21 cellular contexts compared by ENCODE assay signal in genomic region chr5:25435882-25436281, GRCh38.
DNase-seq lines count a peak whose midpoint lies in the region; TF ChIP-seq lines count a peak whose summit lies in the region.
"Had no signal": no experiment of that assay in that cellular context is flagged by ENCODE, and none has a peak within 500 bp of the region (broad histone marks: within the 10 kb centered on the region; RNA-seq: fewer than 3 reads in every experiment).

No MANE protein-coding gene starts in this region.

- H4K20me1 ChIP-seq in H9 (ENCODE audit: control insufficient read depth, insufficient read depth, insufficient read length) (no peaks in the 10 kb centered on the region), neural progenitor cell (ENCODE audit: low read depth) (no peaks in the 10 kb centered on the region)

- no peak overlapping the region for H2BK120ac ChIP-seq in H9 (ENCODE audit: low read depth, low read length, poor library complexity, severe bottlenecking)

- no peaks in the 10 kb centered on the region for H3K27me3 ChIP-seq in H9 (ENCODE audit: insufficient read depth, low read length)
- H3K27me3 ChIP-seq in HUES64 (ENCODE audit: insufficient read depth, low read length), result no peaks in the 10 kb centered on the region
- H3K27me3 ChIP-seq in iPS-15b (ENCODE audit: control insufficient read depth, insufficient read depth, low read length), result no peaks in the 10 kb centered on the region
- no peaks in the 10 kb centered on the region for H3K27me3 ChIP-seq in neural progenitor cell
- no peaks in the 10 kb centered on the region for H3K27me3 ChIP-seq in BE2C

- H3K4me1 ChIP-seq in H9 (ENCODE audit: insufficient read depth, low read length) (no peaks in the 10 kb centered on the region), HUES64 (ENCODE audit: insufficient read depth, low read length) (peaks cover 46% of the 10 kb centered on the region), iPS-15b (ENCODE audit: control insufficient read depth, insufficient read depth, low read length) (peaks cover 8% of the 10 kb centered on the region), neural progenitor cell (no peaks in the 10 kb centered on the region), BE2C (no peaks in the 10 kb centered on the region)

- H3K4ac ChIP-seq in H9 (ENCODE audit: low read depth, low read length), result no peak overlapping the region

- H3K27me3 Mint-ChIP-seq in H9 (ENCODE audit: low read depth) (no peaks in the 10 kb centered on the region; the same call in 1 of the 2 replicates), neural progenitor cell (ENCODE audit: insufficient read depth, low read depth) (peaks cover 2% of the 10 kb centered on the region)
- H3K27me3 Mint-ChIP-seq: B cell; CD4-positive, CD25-positive, alpha-beta regulatory T cell; CD8-positive, alpha-beta memory T cell had no signal

- TF ChIP-seq CTCF in H9 (conservative IDR thresholded peaks at IDR 0.05) (no peak), neural progenitor cell (IDR thresholded peaks at IDR 0.05) (no peak), BE2C (IDR thresholded peaks at IDR 0.05; ENCODE audit: low read depth, low read length) (no peak)

- peaks cover 92% of the 10 kb centered on the region for H3K36me3 ChIP-seq in HUES64 (ENCODE audit: insufficient read depth, low read length)
- H3K36me3 ChIP-seq in iPS-15b (ENCODE audit: control insufficient read depth, insufficient read depth, low read length), result peaks cover 5% of the 10 kb centered on the region
- H3K36me3 ChIP-seq in neural progenitor cell, result no peaks in the 10 kb centered on the region
- no peaks in the 10 kb centered on the region for H3K36me3 ChIP-seq in BE2C

- peaks cover 46 to 51% of the 10 kb centered on the region in 2 experiments for H3K4me1 Mint-ChIP-seq in H9
- no peaks in the 10 kb centered on the region for H3K4me1 Mint-ChIP-seq in neural progenitor cell
- H3K4me1 Mint-ChIP-seq: B cell; CD4-positive, CD25-positive, alpha-beta regulatory T cell; CD8-positive, alpha-beta memory T cell had no signal

- H3K9me3 ChIP-seq in H9 (ENCODE audit: control insufficient read depth, low read depth, low read length), result no peaks in the 10 kb centered on the region
- H3K9me3 ChIP-seq in HUES64 (ENCODE audit: insufficient read depth, low read depth, low read length), result no peaks in the 10 kb centered on the region
- H3K9me3 ChIP-seq in iPS-15b (ENCODE audit: control insufficient read depth, insufficient read depth, low read length), result no peaks in the 10 kb centered on the region
- H3K9me3 ChIP-seq in neural progenitor cell (ENCODE audit: low read depth), result no peaks in the 10 kb centered on the region
- no peaks in the 10 kb centered on the region for H3K9me3 ChIP-seq in BE2C

- H3K14ac ChIP-seq in H9 (ENCODE audit: insufficient read depth, low read length), result no peak overlapping the region

- H2BK12ac ChIP-seq in H9 (ENCODE audit: insufficient read length, low read depth, low read length), result no peak overlapping the region

- H3K4me3 Mint-ChIP-seq in H9 (peak overlapping the region in 1 of 2 experiments; percentile 80; a peak in 3 of 5 replicates), neural progenitor cell (no peak overlapping the region)
- H3K4me3 Mint-ChIP-seq: B cell; CD4-positive, CD25-positive, alpha-beta regulatory T cell; CD8-positive, alpha-beta memory T cell had no signal

- no peak overlapping the region for H3K27ac ChIP-seq in H9 (ENCODE audit: insufficient read length, low read depth, low read length)
- H3K27ac ChIP-seq in HUES64 (ENCODE audit: low read depth, low read length), result no peak overlapping the region
- H3K27ac ChIP-seq in neural progenitor cell, result no peak overlapping the region
- H3K27ac ChIP-seq: GM23248 had no signal

- H3K4me2 ChIP-seq in H9 (ENCODE audit: insufficient read depth, insufficient read length, low read length) (peak overlapping the region; percentile 69), neural progenitor cell (no peak overlapping the region)

- H2AK5ac ChIP-seq in H9 (ENCODE audit: insufficient read length, low read length), result no peak overlapping the region

- H4K5ac ChIP-seq in H9 (ENCODE audit: insufficient read length, low read depth, low read length), result no peak overlapping the region

- no peak overlapping the region for H2BK5ac ChIP-seq in H9 (ENCODE audit: insufficient read length, low read length)

- H2BK20ac ChIP-seq in H9 (ENCODE audit: low read depth, low read length, poor library complexity, severe bottlenecking), result no peak overlapping the region

- H3T11ph ChIP-seq in H9 (ENCODE audit: low read length), result no peak overlapping the region

- H3K79me2 ChIP-seq in H9 (ENCODE audit: insufficient read depth, low read length), result peaks cover 51% of the 10 kb centered on the region; the same call in 1 of the 2 replicates
- H3K79me2 ChIP-seq in neural progenitor cell (ENCODE audit: low read depth), result peaks cover 69% of the 10 kb centered on the region

- no peak overlapping the region for H4K91ac ChIP-seq in H9 (ENCODE audit: insufficient read length, low read depth, low read length)

- no peak overlapping the region for H2AFZ ChIP-seq in H9 (ENCODE audit: low read length)
- peak overlapping the region; percentile 57 for H2AFZ ChIP-seq in neural progenitor cell (replicated peaks)
- H2AFZ ChIP-seq: GM23248 had no signal

- H3K79me1 ChIP-seq in H9 (ENCODE audit: insufficient read depth, low read depth, low read length, poor library complexity, severe bottlenecking), result no peaks in the 10 kb centered on the region

- H3F3A ChIP-seq in neural progenitor cell (ENCODE audit: low read depth), result no peaks in the 10 kb centered on the region

- H3K9me3 Mint-ChIP-seq in H9 (no peaks in the 10 kb centered on the region; a peak in 1 of 5 replicates), neural progenitor cell (peaks cover 2% of the 10 kb centered on the region)

- H2BK15ac ChIP-seq in H9 (ENCODE audit: low read depth, low read length), result no peak overlapping the region

- no peak overlapping the region for H3K9ac ChIP-seq in H9 (ENCODE audit: extremely low read depth, insufficient read length, low read length)
- H3K9ac ChIP-seq in HUES64 (ENCODE audit: low read depth, low read length), result no peak overlapping the region
- no peak overlapping the region for H3K9ac ChIP-seq in iPS-15b (ENCODE audit: low read depth, low read length)
- no peak overlapping the region for H3K9ac ChIP-seq in neural progenitor cell
- H3K9ac ChIP-seq: GM23248 had no signal

- no peak overlapping the region for H4K8ac ChIP-seq in H9 (replicated peaks; ENCODE audit: insufficient read length, low read depth, low read length)

- H3K4me3 ChIP-seq in HUES64 (ENCODE audit: low read length) (peak overlapping the region; percentile 96), iPS-15b (ENCODE audit: low read depth, low read length) (peak overlapping the region; percentile 18), neural progenitor cell (no peak overlapping the region), BE2C (ENCODE audit: low read depth, low read length) (no peak overlapping the region)
- H3K4me3 ChIP-seq: GM12878, GM23248, K562 had no signal

- H3K36me3 Mint-ChIP-seq in H9 (ENCODE audit: insufficient read depth in 1 of 3, low read depth in 3 of 3) (peaks cover 51 to 66% (median 58%) of the 10 kb centered on the region in 3 experiments), neural progenitor cell (no peaks in the 10 kb centered on the region)
- H3K36me3 Mint-ChIP-seq: CD4-positive, CD25-positive, alpha-beta regulatory T cell; CD8-positive, alpha-beta memory T cell had no signal

- H3K56ac ChIP-seq in H9 (ENCODE audit: insufficient read length, low read depth, low read length), result no peak overlapping the region

- WGBS in H9 (ENCODE audit: extremely low coverage, insufficient read length, low lambda C conversion rate), result no CpG with 5 or more reads among the region's 1 CpG
- WGBS in HUES64, result no CpG with 5 or more reads among the region's 1 CpG

- no peak overlapping the region for H3K23ac ChIP-seq in H9 (ENCODE audit: insufficient read length, low read depth, low read length)

- no peak overlapping the region for H3K18ac ChIP-seq in H9 (ENCODE audit: insufficient read length, low read depth, low read length)

- no peaks in the 10 kb centered on the region for H3K23me2 ChIP-seq in H9 (ENCODE audit: insufficient read length, low read depth, low read length, poor library complexity, severe bottlenecking)

- DNase-seq in H9, result no peak
- DNase-seq in neural progenitor cell (ENCODE audit: low spot score), result no peak
- DNase-seq in NCI-H2196 (lab: John Stamatoyannopoulos, UW; ENCODE audit: unreplicated experiment), result no peak
- DNase-seq in NOMO-1 treated with DMSO at 0.1 percent for 48 hours (lab: John Stamatoyannopoulos, UW; ENCODE audit: unreplicated experiment), result no peak
- DNase-seq in BE2C, result no peak
- DNase-seq: C1 segment of cervical spinal cord; CD4-positive, CD25-positive, alpha-beta regulatory T cell; CD8-positive, alpha-beta memory T cell; COR-L47; DMS 273 treated with DMSO at 0.1 percent for 48 hours; DMS53; DND-41; EL; GM23248; H7; IMR-90 had no signal

- H3K27ac Mint-ChIP-seq in H9 (peak overlapping the region in 2 of 3 experiments; percentile 78 to 93; a peak in 4 of 7 replicates), neural progenitor cell (no peak overlapping the region)
- H3K27ac Mint-ChIP-seq: B cell; CD4-positive, CD25-positive, alpha-beta regulatory T cell; CD8-positive, alpha-beta memory T cell had no signal

Comparison
In these comparisons a context has a peak if more than half of its experiments do, and no peak if none do; other contexts are left out.
1. H3K4me3 ChIP-seq: peak in HUES64 (single experiment) and iPS-15b (single experiment); none in neural progenitor cell (single experiment) and BE2C (single experiment).